1 cellular context compared by ENCODE assay signal in genomic region chr1:19665044-19665455, GRCh38.
TF ChIP-seq lines count a peak whose summit lies in the region.

No MANE protein-coding gene starts in this region.

TF ChIP-seq in K562, 482 proteins besides CTCF, POLR2A, EP300 and RAD21 (continued from another document):
- TF ChIP-seq HMGN3 (IDR thresholded peaks at IDR 0.05; ENCODE audit: borderline replicate concordance, extremely low read depth, insufficient read length, low read depth, low read length) (no peak), CEBPZ (IDR thresholded peaks at IDR 0.05; ENCODE audit: borderline replicate concordance, low read depth, low read length) (no peak), FOXJ2 (tag; IDR thresholded peaks at IDR 0.05) (no peak), UBTF (IDR thresholded peaks at IDR 0.05; ENCODE audit: borderline replicate concordance in 1 of 2, low read depth in 2 of 2, low read length in 2 of 2) (0 out of 4 replicates have a peak, but pooled peaks of 1 of the 2 experiments have one; percentile 12), ZBTB7A (IDR thresholded peaks at IDR 0.05; ENCODE audit: borderline replicate concordance, control insufficient read depth, low read depth, low read length) (peak; percentile 55; the same call in 1 of the 2 replicates)
